Comparison of ENCODE assay signal across 10 cellular contexts in genomic region chr17:75498726-75499213, GRCh38. TPM values are rescaled to one million over a fixed set of nuclear protein-coding genes. Genes with fewer than 3 reads are reported as not detected.
DNase-seq lines count a peak whose midpoint lies in the region; ATAC-seq, FAIRE-seq and TF ChIP-seq lines count a peak whose summit lies in the region.
"Had no signal": no experiment of that assay in that cellular context is flagged by ENCODE, and none has a peak within 500 bp of the region (broad histone marks: within the 10 kb centered on the region; RNA-seq: fewer than 3 reads in every experiment).

No MANE protein-coding gene starts in this region.

- H3K4me3 Mint-ChIP-seq in nephron = no peak overlapping the region
- H3K4me3 Mint-ChIP-seq: CD8-positive, alpha-beta T cell had no signal

- TF ChIP-seq EP300 in GM12878 (IDR thresholded peaks at IDR 0.05; ENCODE audit: borderline replicate concordance in 1 of 2, control insufficient read depth in 1 of 2, low read depth in 2 of 2, low read length in 2 of 2) = no peak

- CTCF ChIA-PET in HCT116 (lab: Charles Lee) = no interaction called here
- CTCF ChIA-PET in GM12878 (lab: Yijun Ruan, JAX) = interaction anchor here (1.4 kb wide), 1 partner anchor 10 kb away, joined by 4 read pairs; no protein-coding TSS in a partner anchor

- H3K4me1 Mint-ChIP-seq in nephron = peaks cover 11% of the 10 kb centered on the region

- H3K27ac ChIP-seq in HCT116 (ENCODE audit: low read depth, low read length) = no peak overlapping the region
- H3K27ac ChIP-seq in GM12878 (ENCODE audit: control insufficient read depth, insufficient read depth) = no peak overlapping the region
- H3K27ac ChIP-seq in ascending aorta = peak overlapping the region in 1 of 2 donors; percentile 30
- H3K27ac ChIP-seq: PC-9 had no signal

- WGBS in GM12878 (ENCODE audit: insufficient coverage, insufficient replicate concordance, low lambda C conversion rate, missing lambda C conversion rate) = 66% methylated on average over 16 of the region's 16 CpGs

- peaks cover 19% of the 10 kb centered on the region for H3K36me3 Mint-ChIP-seq in nephron (ENCODE audit: low read depth)

- H3K36me3 ChIP-seq in HCT116 (ENCODE audit: control insufficient read depth in 1 of 2, insufficient read depth in 2 of 2, low read length in 2 of 2) (peaks cover 13 to 17% of the 10 kb centered on the region in 2 experiments; a peak in 2 of 4 replicates), GM12878 (ENCODE audit: control insufficient read depth in 2 of 2, insufficient read depth in 2 of 2, low read length in 1 of 2) (peaks cover 7 to 11% of the 10 kb centered on the region in 2 experiments; a peak in 3 of 4 replicates), ascending aorta (peaks cover 65 to 83% of the 10 kb centered on the region in 2 donors)

- DNase-seq in HCT116 (ENCODE audit: low read depth, low spot score) (no peak), GM12878 (ENCODE audit: low read depth, low spot score) (no peak), MV-4-11 (lab: John Stamatoyannopoulos, UW) (no peak), ascending aorta (ENCODE audit: low spot score in 2 of 2) (no peak)
- DNase-seq: CD8-positive, alpha-beta T cell; NCI-H2081 treated with DMSO at 0.1 percent for 48 hours; PC-9 had no signal

- H3K4me3 ChIP-seq in HCT116 (replicated peaks in 1 of 2; ENCODE audit: low read depth in 1 of 2, low read length in 2 of 2) (no peak overlapping the region), GM12878 (no peak overlapping the region), ascending aorta (no peak overlapping the region)
- H3K4me3 ChIP-seq: PC-9, skin epidermis had no signal

- RAD21 ChIA-PET in HCT116 (lab: Charles Lee; ENCODE audit: low non-redundant PET in 1 of 2, low total read pairs in 2 of 2, uncharacterized antibody in 2 of 2, unreplicated experiment in 2 of 2) = no interaction called here
- RAD21 ChIA-PET in GM12878 (lab: Charles Lee; ENCODE audit: unreplicated experiment) = no interaction called here

- no peak overlapping the region for H3K4me2 ChIP-seq in HCT116 (ENCODE audit: low read length)
- H3K4me2 ChIP-seq in GM12878 (ENCODE audit: control insufficient read depth, insufficient read depth) = no peak overlapping the region
- H3K4me2 ChIP-seq: PC-9 had no signal

- TF ChIP-seq CTCF in HCT116 (IDR thresholded peaks at IDR 0.05 in 2 of 3, conservative IDR thresholded peaks at IDR 0.05 in 1 of 3; ENCODE audit: borderline replicate concordance in 1 of 3, insufficient read depth in 1 of 3, low read depth in 2 of 3, low read length in 2 of 3) (no peak), GM12878 (IDR thresholded peaks at IDR 0.05 in 2 of 3, conservative IDR thresholded peaks at IDR 0.05 in 1 of 3; ENCODE audit: control insufficient read depth in 2 of 3, extremely low read depth in 1 of 3, insufficient read depth in 1 of 3, low read depth in 3 of 3, low read length in 3 of 3) (0 out of 6 replicates have a peak, but pooled peaks of 1 of the 3 experiments have one; percentile 3), nephron (IDR thresholded peaks at IDR 0.05; ENCODE audit: unreplicated experiment in 3 of 3) (no peak), ascending aorta (IDR thresholded peaks at IDR 0.05) (no peak)

- no peak overlapping the region for H2AFZ ChIP-seq in HCT116 (ENCODE audit: low read depth, low read length, poor library complexity, severe bottlenecking)
- no peak overlapping the region for H2AFZ ChIP-seq in GM12878 (ENCODE audit: control insufficient read depth, low read depth, low read length)
- H2AFZ ChIP-seq: PC-9 had no signal

- no peak for FAIRE-seq in GM12878 (lab: Jason Lieb, UNC)

- no peaks in the 10 kb centered on the region for H3K27me3 Mint-ChIP-seq in nephron (ENCODE audit: low read depth)

- TF ChIP-seq RAD21 in HCT116 (IDR thresholded peaks at IDR 0.05; ENCODE audit: low read depth) = no peak
- no peak for TF ChIP-seq RAD21 in GM12878 (IDR thresholded peaks at IDR 0.05; ENCODE audit: insufficient read depth, low read depth, low read length)

- H3K9ac ChIP-seq in HCT116 (ENCODE audit: low read length) (no peak overlapping the region), GM12878 (ENCODE audit: control insufficient read depth, insufficient read depth, low read length) (no peak overlapping the region)

- H3K9me3 Mint-ChIP-seq in nephron = no peaks in the 10 kb centered on the region
- H3K9me3 Mint-ChIP-seq: CD8-positive, alpha-beta T cell had no signal

- no peaks in the 10 kb centered on the region for H3K79me2 ChIP-seq in HCT116 (ENCODE audit: insufficient read depth, low read length)
- no peaks in the 10 kb centered on the region for H3K79me2 ChIP-seq in GM12878 (ENCODE audit: control insufficient read depth, insufficient read depth, low read length)

- TF ChIP-seq POLR2A in HCT116 (IDR thresholded peaks at IDR 0.05; ENCODE audit: borderline replicate concordance, extremely low read depth, insufficient read depth, insufficient read length) = no peak
- TF ChIP-seq POLR2A in GM12878 (IDR thresholded peaks at IDR 0.05; ENCODE audit: low read depth, low read length) = no peak

- no peaks in the 10 kb centered on the region for H3K9me2 ChIP-seq in HCT116 (ENCODE audit: insufficient read depth)

- no peaks in the 10 kb centered on the region for H4K20me1 ChIP-seq in HCT116 (ENCODE audit: insufficient read depth)
- no peaks in the 10 kb centered on the region for H4K20me1 ChIP-seq in GM12878 (ENCODE audit: control insufficient read depth, insufficient read depth)

- peak overlapping the region; percentile 31 to 77 (median 68) for H3K27ac Mint-ChIP-seq in nephron

- H3K4me1 ChIP-seq in HCT116 (ENCODE audit: control insufficient read depth in 1 of 2, insufficient read depth in 2 of 2, low read length in 2 of 2) = no peaks in the 10 kb centered on the region
- H3K4me1 ChIP-seq in GM12878 (ENCODE audit: control insufficient read depth, insufficient read depth, low read length) = no peaks in the 10 kb centered on the region
- peaks cover 2 to 12% of the 10 kb centered on the region in 2 donors for H3K4me1 ChIP-seq in ascending aorta

- no peaks in the 10 kb centered on the region for H3K27me3 ChIP-seq in HCT116 (ENCODE audit: insufficient read depth, low read length)
- H3K27me3 ChIP-seq in GM12878 (replicated peaks in 1 of 2; ENCODE audit: control insufficient read depth in 2 of 2, insufficient read depth in 2 of 2, low read length in 1 of 2) = no peaks in the 10 kb centered on the region
- H3K27me3 ChIP-seq in ascending aorta = no peaks in the 10 kb centered on the region

- intact Hi-C loops in HCT116 (cut with micrococcal nuclease) = no loop called here
- intact Hi-C loops in GM12878 (cut with micrococcal nuclease; ENCODE audit: unreplicated experiment) = no loop called here
- intact Hi-C loops in ascending aorta (cut with DNase I) = no loop called here

- POLR2A ChIA-PET in HCT116 (lab: Charles Lee) = interaction anchor here (0.7 kb wide), 1 partner anchor 14 kb away, joined by 3 read pairs; no protein-coding TSS in a partner anchor
- POLR2A ChIA-PET in GM12878 (lab: Charles Lee) = interaction anchor here (0.5 to 1.2 kb wide), 2 partner anchors 43 to 282 kb away, joined by 3 read pairs; partner anchors contain the start of gene TMEM94

- SMC1A ChIA-PET in GM12878 (lab: Charles Lee; ENCODE audit: uncharacterized antibody, unreplicated experiment) = no interaction called here

- no peaks in the 10 kb centered on the region for H3K9me3 ChIP-seq in HCT116 (ENCODE audit: control insufficient read depth in 1 of 2, insufficient read depth in 1 of 2, low read depth in 1 of 2, low read length in 2 of 2)
- no peaks in the 10 kb centered on the region for H3K9me3 ChIP-seq in GM12878 (replicated peaks; ENCODE audit: control insufficient read depth, insufficient read depth, low read length)
- H3K9me3 ChIP-seq in ascending aorta = no peaks in the 10 kb centered on the region

- ATAC-seq in HCT116 = peak; percentile 59
- no peak for ATAC-seq in GM12878
- no peak for ATAC-seq in HG03460 (IDR thresholded peaks at IDR 0.05; ENCODE audit: unreplicated experiment)

- BruUV-seq in HCT116 (replicated peaks; lab: Mats Ljungman, UMichigan) (no TSS peak), GM12878 (replicated peaks; lab: Mats Ljungman, UMichigan) (TSS peak; percentile 62)

- in situ Hi-C loops in GM12878 (cut with MboI) = no loop called here

RNA-seq across cellular contexts. Expression of gene CASKIN2, which starts 16.6 kb away (rescaled TPM):
- total RNA-seq in HCT116 (2021; ENCODE audit: unreplicated experiment) = 38.4 TPM
- 14.5 and 16.3 TPM in 2 replicates for polyA plus RNA-seq in HCT116 (2012)
- 0.65 and 2.0 TPM in 2 replicates for total RNA-seq in GM12878 (2013; cell fraction: nucleolus; rRNA removed)
- 0.44 and 1.4 TPM in 2 replicates for total RNA-seq in GM12878 (2014; rRNA removed)
- total RNA-seq in GM12878 (2014; rRNA removed; fragmentation: Illumina TruSeq; extraction: Trizol) = 0.18 and 0.23 TPM in 2 replicates
- 0.80 and 1.8 TPM in 2 replicates for total RNA-seq in GM12878 (2021)
- 0.39 TPM for polyA plus RNA-seq in GM12878 (2011; ENCODE audit: low read depth)
- polyA plus RNA-seq in GM12878 (2011; rRNA removed) = 0.10 TPM in 1 of 2 replicates, not detected in the other
- polyA plus RNA-seq in GM12878 (2011; cell fraction: cytosol; rRNA removed) = 0.03 and 0.12 TPM in 2 replicates
- 0.59 and 0.84 TPM in 2 replicates for polyA plus RNA-seq in GM12878 (2011; cell fraction: nucleus; rRNA removed)
- polyA plus RNA-seq in GM12878 (2012) = 0.31 and 0.46 TPM in 2 replicates
- polyA plus RNA-seq in GM12878 (2014; fragmentation: Illumina TruSeq; extraction: Trizol) = 0.14 and 0.16 TPM in 2 replicates
- polyA plus RNA-seq in GM12878 (2014; fragmentation: Nextera tagmentation; extraction: Ambion mirVana) = under 1 TPM in 1 of 2 experiments, not detected in 1; 0.02 TPM
- polyA plus RNA-seq in GM12878 (2014; rRNA removed) = 0.93 and 2.7 TPM in 2 replicates
- polyA plus RNA-seq in GM12878 (2016; fragmentation: Nextera tagmentation; extraction: Ambion mirVana) = under 1 TPM; 0.44 to 0.56 TPM
- not detected in 2 replicates for polyA minus RNA-seq in GM12878 (2011; rRNA and poly(A)+ RNA removed)
- not detected in 2 replicates for polyA minus RNA-seq in GM12878 (2011; cell fraction: cytosol; rRNA and poly(A)+ RNA removed)
- 0.12 and 0.57 TPM in 2 replicates for polyA minus RNA-seq in GM12878 (2011; cell fraction: nucleus; rRNA and poly(A)+ RNA removed)
- 112 TPM for total RNA-seq in ascending aorta

RNA-seq across cellular contexts. Expression of gene TSEN54, which starts 17.6 kb away (rescaled TPM):
- total RNA-seq in HCT116 (2021; ENCODE audit: unreplicated experiment) (87.3 TPM), GM12878 (2014; rRNA removed) (42.1 and 43.2 TPM in 2 replicates), GM12878 (2014; rRNA removed; fragmentation: Illumina TruSeq; extraction: Trizol) (21.4 and 26.1 TPM in 2 replicates), GM12878 (2021) (37.3 and 41.2 TPM in 2 replicates), ascending aorta (92.7 TPM)
- polyA plus RNA-seq in HCT116 (2012) = 80.0 and 86.5 TPM in 2 replicates
- total RNA-seq in GM12878 (2013; cell fraction: nucleolus; rRNA removed) = 16.4 and 19.8 TPM in 2 replicates
- polyA plus RNA-seq in GM12878 (2011; ENCODE audit: low read depth) = 12.7 TPM
- polyA plus RNA-seq in GM12878 (2011; rRNA removed) (25.4 and 45.7 TPM in 2 replicates), GM12878 (2014; fragmentation: Illumina TruSeq; extraction: Trizol) (22.9 and 29.5 TPM in 2 replicates), GM12878 (2014; fragmentation: Nextera tagmentation; extraction: Ambion mirVana) (10 to 100 TPM in 1 of 2 experiments, 1 to 10 TPM in 1; 7.1 to 23.1 TPM), GM12878 (2014; rRNA removed) (42.4 and 52.2 TPM in 2 replicates), GM12878 (2016; fragmentation: Nextera tagmentation; extraction: Ambion mirVana) (10 to 100 TPM; 41.1 to 48.0 TPM)
- polyA plus RNA-seq in GM12878 (2011; cell fraction: cytosol; rRNA removed) = 41.7 and 53.0 TPM in 2 replicates
- polyA plus RNA-seq in GM12878 (2011; cell fraction: nucleus; rRNA removed) = 54.8 and 62.1 TPM in 2 replicates
- polyA plus RNA-seq in GM12878 (2012) = 20.1 and 23.9 TPM in 2 replicates
- 25.9 and 32.6 TPM in 2 replicates for polyA minus RNA-seq in GM12878 (2011; rRNA and poly(A)+ RNA removed)
- polyA minus RNA-seq in GM12878 (2011; cell fraction: cytosol; rRNA and poly(A)+ RNA removed) = 6.8 and 18.3 TPM in 2 replicates
- polyA minus RNA-seq in GM12878 (2011; cell fraction: nucleus; rRNA and poly(A)+ RNA removed) = 7.5 and 13.1 TPM in 2 replicates

RNA-seq across cellular contexts. Expression of gene LLGL2, which starts 26.7 kb away (rescaled TPM):
- total RNA-seq in HCT116 (2021; ENCODE audit: unreplicated experiment) (209 TPM), GM12878 (2014; rRNA removed) (5.0 and 6.5 TPM in 2 replicates), GM12878 (2014; rRNA removed; fragmentation: Illumina TruSeq; extraction: Trizol) (1.8 and 2.0 TPM in 2 replicates), GM12878 (2021) (6.3 and 7.6 TPM in 2 replicates), ascending aorta (41.8 TPM)
- polyA plus RNA-seq in HCT116 (2012) = 177 and 183 TPM in 2 replicates
- total RNA-seq in GM12878 (2013; cell fraction: nucleolus; rRNA removed) = 13.4 and 45.4 TPM in 2 replicates
- 1.7 TPM for polyA plus RNA-seq in GM12878 (2011; ENCODE audit: low read depth)
- polyA plus RNA-seq in GM12878 (2011; rRNA removed) (1.7 and 3.3 TPM in 2 replicates), GM12878 (2014; fragmentation: Illumina TruSeq; extraction: Trizol) (9.9 TPM in 1 of 2 replicates, not detected in the other), GM12878 (2014; fragmentation: Nextera tagmentation; extraction: Ambion mirVana) (under 1 TPM; 0.21 to 0.75 TPM), GM12878 (2014; rRNA removed) (5.8 and 7.4 TPM in 2 replicates), GM12878 (2016; fragmentation: Nextera tagmentation; extraction: Ambion mirVana) (1 to 10 TPM; 4.1 to 5.0 TPM)
- 4.1 and 6.8 TPM in 2 replicates for polyA plus RNA-seq in GM12878 (2011; cell fraction: cytosol; rRNA removed)
- 18.8 and 24.8 TPM in 2 replicates for polyA plus RNA-seq in GM12878 (2011; cell fraction: nucleus; rRNA removed)
- polyA plus RNA-seq in GM12878 (2012) = 4.9 and 7.6 TPM in 2 replicates
- 2.0 and 7.0 TPM in 2 replicates for polyA minus RNA-seq in GM12878 (2011; rRNA and poly(A)+ RNA removed)
- 7.4 and 7.5 TPM in 2 replicates for polyA minus RNA-seq in GM12878 (2011; cell fraction: cytosol; rRNA and poly(A)+ RNA removed)
- polyA minus RNA-seq in GM12878 (2011; cell fraction: nucleus; rRNA and poly(A)+ RNA removed) = 4.4 and 5.7 TPM in 2 replicates

RNA-seq across cellular contexts. Expression of gene TMEM94, which starts 42.3 kb away (rescaled TPM):
- total RNA-seq in HCT116 (2021; ENCODE audit: unreplicated experiment) = 75.4 TPM
- polyA plus RNA-seq in HCT116 (2012) = 64.3 and 69.0 TPM in 2 replicates
- 124 and 144 TPM in 2 replicates for total RNA-seq in GM12878 (2013; cell fraction: nucleolus; rRNA removed)
- 23.9 and 31.4 TPM in 2 replicates for total RNA-seq in GM12878 (2014; rRNA removed)
- total RNA-seq in GM12878 (2014; rRNA removed; fragmentation: Illumina TruSeq; extraction: Trizol) = 15.4 and 15.8 TPM in 2 replicates
- total RNA-seq in GM12878 (2021) = 59.0 and 70.7 TPM in 2 replicates
- polyA plus RNA-seq in GM12878 (2011; ENCODE audit: low read depth) = 23.7 TPM
- 9.8 and 21.9 TPM in 2 replicates for polyA plus RNA-seq in GM12878 (2011; rRNA removed)
- 23.8 and 24.1 TPM in 2 replicates for polyA plus RNA-seq in GM12878 (2011; cell fraction: cytosol; rRNA removed)
- 363 and 387 TPM in 2 replicates for polyA plus RNA-seq in GM12878 (2011; cell fraction: nucleus; rRNA removed)
- polyA plus RNA-seq in GM12878 (2012) = 63.2 and 64.4 TPM in 2 replicates
- 11.9 and 46.5 TPM in 2 replicates for polyA plus RNA-seq in GM12878 (2014; fragmentation: Illumina TruSeq; extraction: Trizol)
- 1 to 10 TPM in 1 of 2 experiments, under 1 TPM in 1; 0.31 to 2.3 TPM for polyA plus RNA-seq in GM12878 (2014; fragmentation: Nextera tagmentation; extraction: Ambion mirVana)
- 41.7 and 50.5 TPM in 2 replicates for polyA plus RNA-seq in GM12878 (2014; rRNA removed)
- 10 to 100 TPM; 21.2 to 26.9 TPM for polyA plus RNA-seq in GM12878 (2016; fragmentation: Nextera tagmentation; extraction: Ambion mirVana)
- 21.6 and 44.4 TPM in 2 replicates for polyA minus RNA-seq in GM12878 (2011; rRNA and poly(A)+ RNA removed)
- 19.4 and 25.9 TPM in 2 replicates for polyA minus RNA-seq in GM12878 (2011; cell fraction: cytosol; rRNA and poly(A)+ RNA removed)
- 49.2 and 74.5 TPM in 2 replicates for polyA minus RNA-seq in GM12878 (2011; cell fraction: nucleus; rRNA and poly(A)+ RNA removed)
- 125 TPM for total RNA-seq in ascending aorta

Comparison
In these comparisons a context has a peak if more than half of its experiments do, and no peak if none do; other contexts are left out.
1. RNA of gene CASKIN2, which starts 16.6 kb away (total RNA-seq): 112 TPM in ascending aorta (single experiment) and 38.4 TPM in HCT116 (single experiment); 0.18 to 2.0 TPM in GM12878; every median in the first group is over 10 times any median in the second.